ENCODE assay signal across 8 cellular contexts in the genomic region with DNA sequence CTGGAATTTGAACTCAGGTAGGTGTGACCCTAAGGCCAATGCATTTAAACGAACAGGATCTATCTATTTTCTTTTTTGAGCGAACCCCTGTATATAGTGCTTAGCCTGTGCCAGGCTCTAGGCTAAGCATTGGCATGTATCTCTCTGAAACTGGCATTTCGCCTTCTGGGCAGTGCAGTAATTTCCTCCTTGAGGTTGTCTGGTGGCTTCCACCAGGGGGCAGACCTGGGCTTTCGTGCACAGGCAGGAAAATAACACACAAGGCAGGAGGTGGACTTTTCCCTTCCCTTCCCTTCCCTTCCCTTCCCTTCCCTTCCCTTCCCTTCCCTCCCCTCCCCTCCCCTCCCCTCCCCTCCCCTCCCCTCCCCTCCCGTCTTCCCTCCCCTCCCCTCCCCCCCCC. TPM values are rescaled to one million over a fixed set of nuclear protein-coding genes. Genes with fewer than 3 reads are reported as not detected.
DNase-seq lines count a peak whose midpoint lies in the region; ATAC-seq, FAIRE-seq and TF ChIP-seq lines count a peak whose summit lies in the region.

No MANE protein-coding gene starts in this region.

- no peak overlapping the region for H3K4me3 ChIP-seq in foreskin fibroblast (ENCODE audit: low read depth in 1 of 2, low read length in 2 of 2)
- H3K4me3 ChIP-seq in suprapubic skin, result no peak overlapping the region

- no peak for ATAC-seq in GM18868 (IDR thresholded peaks at IDR 0.05; ENCODE audit: unreplicated experiment)

- FAIRE-seq in HTR-8/SVneo (lab: Jason Lieb, UNC) (no peak), RCC 7860 (lab: Jason Lieb, UNC) (no peak)

- no peaks in the 10 kb centered on the region for H3K36me3 ChIP-seq in suprapubic skin

- no peaks in the 10 kb centered on the region for H3K9me3 ChIP-seq in suprapubic skin

- no peak for TF ChIP-seq POLR2A in suprapubic skin (IDR thresholded peaks at IDR 0.05)

- WGBS in suprapubic skin, result 9% methylated on average over 5 of the region's 5 CpGs

- peak; percentile 49 for DNase-seq in CMK (ENCODE audit: low read depth)
- peak; percentile 53 for DNase-seq in HTR-8/SVneo (ENCODE audit: insufficient read length, low spot score)
- peak; percentile 28 for DNase-seq in RCC 7860 (ENCODE audit: low spot score)
- peak; percentile 63 to 66 for DNase-seq in activated T-helper 1 cell treated with anti-CD3 and anti-CD28 coated beads, Interleukin-2, amount 50 U/mL, for 16 hours (ENCODE audit: low read depth in 1 of 2, low spot score in 1 of 2)
- DNase-seq in foreskin fibroblast, result peak; percentile 24 to 73
- DNase-seq in nucleus accumbens (lab: John Stamatoyannopoulos, UW), result peak in 51 of 56 donors; percentile 0 to 85 (median 42)
- DNase-seq in suprapubic skin (ENCODE audit: low spot score in 2 of 2), result peak in 1 of 2 donors; percentile 71

- H3K27ac ChIP-seq in suprapubic skin, result no peak overlapping the region

- TF ChIP-seq EP300 in suprapubic skin (IDR thresholded peaks at IDR 0.05), result no peak

- peak; percentile 69 for TF ChIP-seq CTCF in foreskin fibroblast (IDR thresholded peaks at IDR 0.05; ENCODE audit: low read depth, low read length)
- peak; percentile 52 to 56 for TF ChIP-seq CTCF in suprapubic skin (IDR thresholded peaks at IDR 0.05)

- H3K4me1 ChIP-seq in suprapubic skin, result peaks cover 4% of the 10 kb centered on the region

- no peaks in the 10 kb centered on the region for H3K27me3 ChIP-seq in suprapubic skin

RNA-seq across cellular contexts. Expression of gene PRKCB, which starts 34.4 kb away (rescaled TPM):
- total RNA-seq in suprapubic skin, result 10 to 100 TPM in 2 of 4 donors, 1 to 10 TPM in 2; 7.7 to 40.0 (median 12.2) TPM

RNA-seq across cellular contexts. Expression of gene CHP2, which starts 46.6 kb away (rescaled TPM):
- total RNA-seq in suprapubic skin, result 100 to 1,000 TPM in 2 of 4 donors, 10 to 100 TPM in 2; 60.3 to 102 (median 99.6) TPM
